Comparison of ENCODE assay signal across 2 cellular contexts in genomic region chr2:218559021-218559420, GRCh38.
TF ChIP-seq lines count a peak whose summit lies in the region.

No MANE protein-coding gene starts in this region.

TF ChIP-seq in GM23338, 12 proteins besides CTCF, POLR2A, EP300 and RAD21:
- TF ChIP-seq STAT1 (IDR thresholded peaks at IDR 0.05; ENCODE audit: unreplicated experiment) (no peak), ZNF114 (CRISPR knock-in tag; IDR thresholded peaks at IDR 0.05) (no peak), REST (IDR thresholded peaks at IDR 0.05; ENCODE audit: unreplicated experiment) (no peak), ZNF462 (CRISPR knock-in tag; IDR thresholded peaks at IDR 0.05) (no peak), ZNF331 (CRISPR knock-in tag; IDR thresholded peaks at IDR 0.05; ENCODE audit: low read depth) (no peak), CREB1 (CRISPR knock-in tag; IDR thresholded peaks at IDR 0.05; ENCODE audit: low read depth) (no peak), EZH2 (IDR thresholded peaks at IDR 0.05; ENCODE audit: low read depth, unreplicated experiment) (no peak), POLR2AphosphoS5 (IDR thresholded peaks at IDR 0.05; ENCODE audit: low read depth) (no peak), ETS1 (IDR thresholded peaks at IDR 0.05) (no peak), EZH2phosphoT487 (IDR thresholded peaks at IDR 0.05; ENCODE audit: unreplicated experiment) (no peak)

TF ChIP-seq in GM12878, 131 proteins besides CTCF, POLR2A, EP300 and RAD21:
- TF ChIP-seq POLR2AphosphoS5 (IDR thresholded peaks at IDR 0.05; ENCODE audit: low read length) (no peak), SIN3A (IDR thresholded peaks at IDR 0.05; ENCODE audit: low read depth, low read length) (no peak), ZBTB33 (IDR thresholded peaks at IDR 0.05) (no peak), MXI1 (IDR thresholded peaks at IDR 0.05; ENCODE audit: low read depth, low read length) (no peak), BCL11A (IDR thresholded peaks at IDR 0.05; ENCODE audit: low read depth, low read length) (no peak)
